1 cellular context compared by ENCODE assay signal in genomic region chr9:107322643-107323042, GRCh38.
TF ChIP-seq lines count a peak whose summit lies in the region.

No MANE protein-coding gene starts in this region.

TF ChIP-seq in HepG2, 621 proteins besides CTCF, POLR2A, EP300 and RAD21 (continued from another document and continues in another):
- TF ChIP-seq KIAA2018 (CRISPR knock-in tag; IDR thresholded peaks at IDR 0.05; ENCODE audit: borderline replicate concordance) (no peak), PHF8 (CRISPR knock-in tag; IDR thresholded peaks at IDR 0.05) (no peak), ZNF225 (CRISPR knock-in tag; IDR thresholded peaks at IDR 0.05) (no peak), KLF11 (CRISPR knock-in tag; IDR thresholded peaks at IDR 0.05) (no peak), MTF1 (CRISPR knock-in tag; IDR thresholded peaks at IDR 0.05) (no peak), ARID4A (CRISPR knock-in tag; IDR thresholded peaks at IDR 0.05; ENCODE audit: borderline replicate concordance) (no peak), CENPX (CRISPR knock-in tag; IDR thresholded peaks at IDR 0.05) (no peak), ZNF124 (CRISPR knock-in tag; IDR thresholded peaks at IDR 0.05) (no peak), NAIF1 (CRISPR knock-in tag; IDR thresholded peaks at IDR 0.05; ENCODE audit: borderline replicate concordance) (no peak), ISX (CRISPR knock-in tag; conservative IDR thresholded peaks at IDR 0.05) (no peak), ZNF33B (CRISPR knock-in tag; IDR thresholded peaks at IDR 0.05) (no peak), BHLHE40 (IDR thresholded peaks at IDR 0.05; ENCODE audit: low read length) (no peak), MEF2D (CRISPR knock-in tag; IDR thresholded peaks at IDR 0.05) (no peak), REL (CRISPR knock-in tag; conservative IDR thresholded peaks at IDR 0.05) (no peak), MIXL1 (CRISPR knock-in tag; IDR thresholded peaks at IDR 0.05) (0 out of 2 replicates have a peak, but pooled peaks have one; percentile 38), ZC3H4 (CRISPR knock-in tag; IDR thresholded peaks at IDR 0.05; ENCODE audit: borderline replicate concordance) (no peak), SRY (CRISPR knock-in tag; IDR thresholded peaks at IDR 0.05) (no peak), STAG1 (CRISPR knock-in tag; IDR thresholded peaks at IDR 0.05) (no peak), ZSCAN20 (CRISPR knock-in tag; IDR thresholded peaks at IDR 0.05; ENCODE audit: borderline replicate concordance) (no peak), ELF1 (CRISPR knock-in tag; IDR thresholded peaks at IDR 0.05) (no peak), MTA1 (CRISPR knock-in tag; IDR thresholded peaks at IDR 0.05; ENCODE audit: borderline replicate concordance) (no peak), HMG20B (CRISPR knock-in tag; conservative IDR thresholded peaks at IDR 0.05) (no peak), ZNF597 (CRISPR knock-in tag; IDR thresholded peaks at IDR 0.05) (no peak), ZNF891 (CRISPR knock-in tag; IDR thresholded peaks at IDR 0.05) (no peak), LBX2 (CRISPR knock-in tag; IDR thresholded peaks at IDR 0.05; ENCODE audit: borderline replicate concordance) (no peak), ARID3A (IDR thresholded peaks at IDR 0.05; ENCODE audit: low read depth, low read length) (0 out of 2 replicates have a peak, but pooled peaks have one; percentile 26), DBP (CRISPR knock-in tag; IDR thresholded peaks at IDR 0.05; ENCODE audit: not compliant biosample characterization) (no peak), CENPT (CRISPR knock-in tag; IDR thresholded peaks at IDR 0.05; ENCODE audit: low read depth) (no peak), SAP130 (CRISPR knock-in tag; IDR thresholded peaks at IDR 0.05; ENCODE audit: low read depth) (peak; percentile 52), MBNL3 (CRISPR knock-in tag; conservative IDR thresholded peaks at IDR 0.05) (no peak), FOXJ3 (CRISPR knock-in tag; IDR thresholded peaks at IDR 0.05; ENCODE audit: borderline replicate concordance) (no peak), NCOR1 (IDR thresholded peaks at IDR 0.05; ENCODE audit: borderline replicate concordance, low read length) (no peak), ZNF382 (CRISPR knock-in tag; IDR thresholded peaks at IDR 0.05; ENCODE audit: borderline replicate concordance) (no peak), ZUFSP (CRISPR knock-in tag; IDR thresholded peaks at IDR 0.05; ENCODE audit: borderline replicate concordance) (no peak)
- TF ChIP-seq, protein P1, sequence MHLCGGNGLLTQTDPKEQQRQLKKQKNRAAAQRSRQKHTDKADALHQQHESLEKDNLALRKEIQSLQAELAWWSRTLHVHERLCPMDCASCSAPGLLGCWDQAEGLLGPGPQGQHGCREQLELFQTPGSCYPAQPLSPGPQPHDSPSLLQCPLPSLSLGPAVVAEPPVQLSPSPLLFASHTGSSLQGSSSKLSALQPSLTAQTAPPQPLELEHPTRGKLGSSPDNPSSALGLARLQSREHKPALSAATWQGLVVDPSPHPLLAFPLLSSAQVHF (CRISPR knock-in tag; IDR thresholded peaks at IDR 0.05): no peak
- TF ChIP-seq, protein P2, sequence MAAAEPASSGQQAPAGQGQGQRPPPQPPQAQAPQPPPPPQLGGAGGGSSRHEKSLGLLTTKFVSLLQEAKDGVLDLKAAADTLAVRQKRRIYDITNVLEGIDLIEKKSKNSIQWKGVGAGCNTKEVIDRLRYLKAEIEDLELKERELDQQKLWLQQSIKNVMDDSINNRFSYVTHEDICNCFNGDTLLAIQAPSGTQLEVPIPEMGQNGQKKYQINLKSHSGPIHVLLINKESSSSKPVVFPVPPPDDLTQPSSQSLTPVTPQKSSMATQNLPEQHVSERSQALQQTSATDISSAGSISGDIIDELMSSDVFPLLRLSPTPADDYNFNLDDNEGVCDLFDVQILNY (CRISPR knock-in tag; conservative IDR thresholded peaks at IDR 0.05): no peak
- TF ChIP-seq, protein P3, sequence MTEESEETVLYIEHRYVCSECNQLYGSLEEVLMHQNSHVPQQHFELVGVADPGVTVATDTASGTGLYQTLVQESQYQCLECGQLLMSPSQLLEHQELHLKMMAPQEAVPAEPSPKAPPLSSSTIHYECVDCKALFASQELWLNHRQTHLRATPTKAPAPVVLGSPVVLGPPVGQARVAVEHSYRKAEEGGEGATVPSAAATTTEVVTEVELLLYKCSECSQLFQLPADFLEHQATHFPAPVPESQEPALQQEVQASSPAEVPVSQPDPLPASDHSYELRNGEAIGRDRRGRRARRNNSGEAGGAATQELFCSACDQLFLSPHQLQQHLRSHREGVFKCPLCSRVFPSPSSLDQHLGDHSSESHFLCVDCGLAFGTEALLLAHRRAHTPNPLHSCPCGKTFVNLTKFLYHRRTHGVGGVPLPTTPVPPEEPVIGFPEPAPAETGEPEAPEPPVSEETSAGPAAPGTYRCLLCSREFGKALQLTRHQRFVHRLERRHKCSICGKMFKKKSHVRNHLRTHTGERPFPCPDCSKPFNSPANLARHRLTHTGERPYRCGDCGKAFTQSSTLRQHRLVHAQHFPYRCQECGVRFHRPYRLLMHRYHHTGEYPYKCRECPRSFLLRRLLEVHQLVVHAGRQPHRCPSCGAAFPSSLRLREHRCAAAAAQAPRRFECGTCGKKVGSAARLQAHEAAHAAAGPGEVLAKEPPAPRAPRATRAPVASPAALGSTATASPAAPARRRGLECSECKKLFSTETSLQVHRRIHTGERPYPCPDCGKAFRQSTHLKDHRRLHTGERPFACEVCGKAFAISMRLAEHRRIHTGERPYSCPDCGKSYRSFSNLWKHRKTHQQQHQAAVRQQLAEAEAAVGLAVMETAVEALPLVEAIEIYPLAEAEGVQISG (CRISPR knock-in tag; IDR thresholded peaks at IDR 0.05): no peak
